ENCODE assay signal across 9 cellular contexts in genomic region chr5:123511290-123511647, GRCh38. TPM values are rescaled to one million over a fixed set of nuclear protein-coding genes. Genes with fewer than 3 reads are reported as not detected.
DNase-seq lines count a peak whose midpoint lies in the region; ATAC-seq and TF ChIP-seq lines count a peak whose summit lies in the region.
"Had no signal": no experiment of that assay in that cellular context is flagged by ENCODE, and none has a peak within 500 bp of the region (broad histone marks: within the 10 kb centered on the region; RNA-seq: fewer than 3 reads in every experiment).

No MANE protein-coding gene starts in this region.

- WGBS in transverse colon (ENCODE audit: low coverage in 1 of 2), 2 donors: 81 to 82% methylated on average over 3 of the region's 3 CpGs

- peak overlapping the region; percentile 97 to 99 (median 98) for H3K27ac ChIP-seq in transverse colon

- TF ChIP-seq POLR2A in transverse colon (IDR thresholded peaks at IDR 0.05): no peak

- peaks cover 5% of the 10 kb centered on the region for H3K27me3 Mint-ChIP-seq in activated CD8-positive, alpha-beta memory T cell treated with anti-CD3 and anti-CD28 coated beads, Interleukin-2, amount 10 ng/mL, durations not matched to agents 7 days and 5 days

- no peak for DNase-seq in activated CD8-positive, alpha-beta memory T cell treated with anti-CD3 and anti-CD28 coated beads, Interleukin-2, amount 10 ng/mL, durations not matched to agents 7 days and 5 days
- no peak for DNase-seq in activated CD8-positive, alpha-beta memory T cell treated with anti-CD3 and anti-CD28 coated beads for 24 hours
- DNase-seq in amniotic epithelial cell (ENCODE audit: low read depth) (peak; percentile 77), kidney glomerular epithelial cell (lab: John Stamatoyannopoulos, UW) (peak; percentile 60), transverse colon (no peak), SIG-M5 treated with dmso at 0.1 percent for 504 hours (lab: John Stamatoyannopoulos, UW; ENCODE audit: unreplicated experiment) (no peak), NOMO-1 treated with DMSO at 0.1 percent for 48 hours (lab: John Stamatoyannopoulos, UW; ENCODE audit: unreplicated experiment) (no peak)
- DNase-seq: DND-41 had no signal

- TF ChIP-seq CTCF in transverse colon (IDR thresholded peaks at IDR 0.05): no peak

- H3K4me1 ChIP-seq in transverse colon: peaks cover 12 to 36% (median 19%) of the 10 kb centered on the region in 4 donors

- intact Hi-C loops in transverse colon (cut with DNase I; ENCODE audit: low total_unique reads): loop anchor here (5.0 kb wide), 1 partner anchor 89 kb away; the partner anchor contains the start of gene CEP120

- H3K36me3 ChIP-seq in transverse colon: no peaks in the 10 kb centered on the region

- CTCF ChIA-PET in activated CD8-positive, alpha-beta memory T cell treated with anti-CD3 and anti-CD28 coated beads, Interleukin-2, amount 10 ng/mL, durations not matched to agents 7 days and 5 days (lab: Charles Lee): interaction anchor here (6.4 kb wide), 1 partner anchor 88 kb away, joined by 42 read pairs; the partner anchor contains the start of gene CEP120

- peak overlapping the region; percentile 32 to 96 (median 88) for H3K4me3 ChIP-seq in transverse colon

- H3K4me3 Mint-ChIP-seq in activated CD8-positive, alpha-beta memory T cell treated with anti-CD3 and anti-CD28 coated beads, Interleukin-2, amount 10 ng/mL, durations not matched to agents 7 days and 5 days: peak overlapping the region; percentile 83

- no peak for TF ChIP-seq EP300 in transverse colon (IDR thresholded peaks at IDR 0.05; ENCODE audit: low read depth)

- no peaks in the 10 kb centered on the region for H3K9me3 Mint-ChIP-seq in activated CD8-positive, alpha-beta memory T cell treated with anti-CD3 and anti-CD28 coated beads, Interleukin-2, amount 10 ng/mL, durations not matched to agents 7 days and 5 days (ENCODE audit: low read depth)

- in situ Hi-C loops in transverse colon (cut with MboI; ENCODE audit: low pct_ligation_motif_present in 1 of 4, low pct_unique_long_range_greater_than_20kb in 1 of 4, low sequenced_read_pairs in 3 of 4): no loop called here

- peak overlapping the region; percentile 97 for H3K27ac Mint-ChIP-seq in activated CD8-positive, alpha-beta memory T cell treated with anti-CD3 and anti-CD28 coated beads, Interleukin-2, amount 10 ng/mL, durations not matched to agents 7 days and 5 days

- no peaks in the 10 kb centered on the region for H3K9me3 ChIP-seq in transverse colon

- peaks cover 4% of the 10 kb centered on the region for H3K36me3 Mint-ChIP-seq in activated CD8-positive, alpha-beta memory T cell treated with anti-CD3 and anti-CD28 coated beads, Interleukin-2, amount 10 ng/mL, durations not matched to agents 7 days and 5 days

- ATAC-seq in activated CD8-positive, alpha-beta memory T cell treated with anti-CD3 and anti-CD28 coated beads, Interleukin-2, amount 10 ng/mL, durations not matched to agents 7 days and 5 days: no peak
- ATAC-seq in GM21367 (IDR thresholded peaks at IDR 0.05; ENCODE audit: unreplicated experiment): no peak

- H3K27me3 ChIP-seq in transverse colon: no peaks in the 10 kb centered on the region

- peaks cover 40% of the 10 kb centered on the region for H3K4me1 Mint-ChIP-seq in activated CD8-positive, alpha-beta memory T cell treated with anti-CD3 and anti-CD28 coated beads, Interleukin-2, amount 10 ng/mL, durations not matched to agents 7 days and 5 days

RNA-seq across cellular contexts. Expression of gene CSNK1G3, which starts 0.7 kb away (rescaled TPM):
- total RNA-seq in activated CD8-positive, alpha-beta memory T cell treated with anti-CD3 and anti-CD28 coated beads, Interleukin-2, amount 10 ng/mL, durations not matched to agents 7 days and 5 days: 10 to 100 TPM; 26.3 to 33.4 TPM
- 10 to 100 TPM; 31.8 to 84.0 (median 55.9) TPM for total RNA-seq in transverse colon

Comparison
In these comparisons a context has a peak if more than half of its experiments do, and no peak if none do; other contexts are left out.
1. DNase-seq: peak in amniotic epithelial cell (single experiment) and kidney glomerular epithelial cell (single experiment); none in activated CD8-positive, alpha-beta memory T cell treated with anti-CD3 and anti-CD28 coated beads, Interleukin-2, amount 10 ng/mL, durations not matched to agents 7 days and 5 days (single experiment), activated CD8-positive, alpha-beta memory T cell treated with anti-CD3 and anti-CD28 coated beads for 24 hours (single experiment), transverse colon (single experiment), SIG-M5 treated with dmso at 0.1 percent for 504 hours (single experiment) and NOMO-1 treated with DMSO at 0.1 percent for 48 hours (single experiment).